Comparison of ENCODE assay signal across 10 cellular contexts in the genomic region with DNA sequence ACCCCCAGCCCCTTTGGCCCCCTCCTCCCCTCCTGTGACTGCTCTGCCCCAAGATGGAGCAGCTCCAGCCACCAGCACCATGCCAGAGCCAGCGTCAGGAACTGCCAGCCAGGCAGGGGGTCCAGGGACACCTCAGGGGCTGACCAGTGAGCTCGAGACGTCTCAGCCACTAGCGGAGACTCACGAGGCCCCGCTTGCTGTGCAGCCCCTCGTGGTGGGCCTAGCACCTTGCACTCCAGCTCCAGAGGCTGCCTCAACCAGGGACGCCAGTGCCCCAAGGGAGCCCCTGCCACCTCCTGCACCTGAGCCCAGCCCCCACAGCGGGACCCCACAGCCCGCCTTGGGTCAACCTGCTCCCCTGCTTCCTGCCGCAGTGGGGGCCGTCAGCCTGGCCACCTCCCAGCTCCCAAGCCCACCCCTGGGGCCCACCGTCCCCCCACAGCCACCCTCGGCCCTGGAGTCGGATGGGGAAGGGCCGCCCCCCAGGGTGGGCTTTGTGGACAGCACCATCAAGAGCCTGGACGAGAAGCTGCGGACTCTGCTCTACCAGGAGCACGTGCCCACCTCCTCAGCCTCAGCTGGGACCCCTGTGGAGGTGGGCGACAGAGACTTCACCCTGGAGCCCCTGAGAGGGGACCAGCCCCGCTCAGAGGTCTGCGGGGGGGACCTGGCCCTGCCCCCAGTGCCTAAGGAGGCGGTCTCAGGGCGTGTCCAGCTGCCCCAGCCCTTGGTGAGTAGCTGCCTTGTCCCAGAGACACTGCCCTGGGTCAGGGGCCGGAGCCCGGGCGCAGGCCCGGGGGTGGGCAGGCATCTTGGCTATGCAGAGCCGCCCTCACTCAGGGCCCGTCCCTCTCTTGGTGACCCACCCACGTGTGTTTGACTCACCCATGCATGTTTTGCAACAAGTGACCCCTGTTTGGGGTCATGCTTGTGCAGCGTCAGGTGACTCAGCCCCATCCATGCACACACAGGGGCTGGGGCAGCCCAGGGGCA.
A peak's percentile ranks its signal among the peaks of the same experiment; 100 is the strongest.
DNase-seq lines count a peak whose midpoint lies in the region; ATAC-seq and TF ChIP-seq lines count a peak whose summit lies in the region.
"Had no signal": no experiment of that assay in that cellular context is flagged by ENCODE, and none has a peak within 500 bp of the region (broad histone marks: within the 10 kb centered on the region; RNA-seq: fewer than 3 reads in every experiment).

No MANE protein-coding gene starts in this region.

- H3K4me3 Mint-ChIP-seq in stimulated activated naive CD8-positive, alpha-beta T cell treated with anti-CD3 and anti-CD28 coated beads, Interleukin-15, amount 100 ng/mL, for 72 hours: no peak overlapping the region
- no peak overlapping the region for H3K4me3 Mint-ChIP-seq in mesothelial cell of epicardium
- H3K4me3 Mint-ChIP-seq: activated naive CD8-positive, alpha-beta T cell treated with anti-CD3 and anti-CD28 coated beads, Interleukin-2, amount 50 U/mL, for 24 hours had no signal

- no peaks in the 10 kb centered on the region for H3K9me2 ChIP-seq in SK-N-SH

- H4K20me1 ChIP-seq in SK-N-SH (ENCODE audit: insufficient read depth): no peaks in the 10 kb centered on the region

- intact Hi-C loops in esophagus squamous epithelium (cut with DNase I): no loop called here

- no peak for TF ChIP-seq RAD21 in SK-N-SH (IDR thresholded peaks at IDR 0.05; ENCODE audit: low read length)

- H3K9me3 ChIP-seq in SK-N-SH (no peaks in the 10 kb centered on the region), adipocyte (ENCODE audit: control insufficient read depth, low read length) (peaks cover 5% of the 10 kb centered on the region), esophagus squamous epithelium (no peaks in the 10 kb centered on the region)

- WGBS in SK-N-SH (ENCODE audit: low lambda C conversion rate): 64% methylated on average over 11 of the region's 32 CpGs
- WGBS in esophagus squamous epithelium, 2 donors: 57 to 68% methylated on average over 1 to 5 of the region's 32 CpGs

- no peaks in the 10 kb centered on the region; a peak in 1 of 4 replicates for H3K4me1 ChIP-seq in SK-N-SH (ENCODE audit: control insufficient read depth in 1 of 2, insufficient read depth in 2 of 2, low read depth in 1 of 2, low read length in 1 of 2)
- H3K4me1 ChIP-seq in adipocyte (ENCODE audit: control insufficient read depth, insufficient read depth, low read length): no peaks in the 10 kb centered on the region
- no peaks in the 10 kb centered on the region for H3K4me1 ChIP-seq in esophagus squamous epithelium

- TF ChIP-seq EP300 in SK-N-SH (IDR thresholded peaks at IDR 0.05; ENCODE audit: borderline replicate concordance in 1 of 2, low read depth in 1 of 2, low read length in 1 of 2): no peak

- H3K9ac ChIP-seq in SK-N-SH (no peak overlapping the region), adipocyte (ENCODE audit: low read length) (no peak overlapping the region)

- H3F3A ChIP-seq in SK-N-SH (replicated peaks; ENCODE audit: insufficient read depth): no peaks in the 10 kb centered on the region

- TF ChIP-seq POLR2A in esophagus squamous epithelium (IDR thresholded peaks at IDR 0.05): no peak

- H3K4me3 ChIP-seq in SK-N-SH (ENCODE audit: low read depth in 2 of 2, low read length in 1 of 2): no peak overlapping the region
- H3K4me3 ChIP-seq in adipocyte (ENCODE audit: low read length): no peak overlapping the region
- no peak overlapping the region for H3K4me3 ChIP-seq in esophagus squamous epithelium

- no peaks in the 10 kb centered on the region for H3K27me3 Mint-ChIP-seq in stimulated activated naive CD8-positive, alpha-beta T cell treated with anti-CD3 and anti-CD28 coated beads, Interleukin-15, amount 100 ng/mL, for 72 hours
- peaks cover 10% of the 10 kb centered on the region for H3K27me3 Mint-ChIP-seq in mesothelial cell of epicardium (ENCODE audit: low read depth)

- TF ChIP-seq CTCF in SK-N-SH (IDR thresholded peaks at IDR 0.05): no peak
- no peak for TF ChIP-seq CTCF in esophagus squamous epithelium (IDR thresholded peaks at IDR 0.05)
- TF ChIP-seq CTCF in mesothelial cell of epicardium (IDR thresholded peaks at IDR 0.05; ENCODE audit: unreplicated experiment): no peak

- H3K27me3 ChIP-seq in SK-N-SH (ENCODE audit: insufficient read depth) (no peaks in the 10 kb centered on the region), adipocyte (replicated peaks; ENCODE audit: control insufficient read depth, insufficient read depth, low read length) (peaks cover 20% of the 10 kb centered on the region), esophagus squamous epithelium (peaks cover 0 to 28% (median 0%) of the 10 kb centered on the region in 4 donors)

- POLR2A ChIA-PET in SK-N-SH (lab: Yijun Ruan, JAX): interaction anchor here (1.1 kb wide), 1 partner anchor 148 kb away, joined by 3 read pairs; no protein-coding TSS in a partner anchor

- ATAC-seq in SK-N-SH treated with all-trans-retinoic acid at 6 μM for 48 hours (no peak), GM19351 (IDR thresholded peaks at IDR 0.05; ENCODE audit: unreplicated experiment) (no peak)
- peak; percentile 41 for ATAC-seq in stimulated activated naive CD8-positive, alpha-beta T cell treated with anti-CD3 and anti-CD28 coated beads, Interleukin-15, amount 100 ng/mL, for 72 hours
- ATAC-seq: activated naive CD8-positive, alpha-beta T cell treated with anti-CD3 and anti-CD28 coated beads, Interleukin-2, amount 50 U/mL, for 24 hours had no signal

- H3K79me2 ChIP-seq in SK-N-SH (ENCODE audit: insufficient read depth): no peaks in the 10 kb centered on the region

- H3K27ac ChIP-seq in SK-N-SH (ENCODE audit: low read depth in 2 of 2, low read length in 1 of 2) (no peak overlapping the region), esophagus squamous epithelium (no peak overlapping the region)
- H3K27ac ChIP-seq: 22Rv1 had no signal

- H3K36me3 Mint-ChIP-seq in mesothelial cell of epicardium: peaks cover 1% of the 10 kb centered on the region

- no peak overlapping the region for H3K27ac Mint-ChIP-seq in stimulated activated naive CD8-positive, alpha-beta T cell treated with anti-CD3 and anti-CD28 coated beads, Interleukin-15, amount 100 ng/mL, for 72 hours
- H3K27ac Mint-ChIP-seq in mesothelial cell of epicardium: no peak overlapping the region
- H3K27ac Mint-ChIP-seq: activated naive CD8-positive, alpha-beta T cell treated with anti-CD3 and anti-CD28 coated beads, Interleukin-2, amount 50 U/mL, for 24 hours had no signal

- no peak overlapping the region for H2AFZ ChIP-seq in SK-N-SH (ENCODE audit: low read depth)

- no peaks in the 10 kb centered on the region for H3K9me3 Mint-ChIP-seq in stimulated activated naive CD8-positive, alpha-beta T cell treated with anti-CD3 and anti-CD28 coated beads, Interleukin-15, amount 100 ng/mL, for 72 hours
- peaks cover 3% of the 10 kb centered on the region for H3K9me3 Mint-ChIP-seq in mesothelial cell of epicardium
- H3K9me3 Mint-ChIP-seq: activated naive CD8-positive, alpha-beta T cell treated with anti-CD3 and anti-CD28 coated beads, Interleukin-2, amount 50 U/mL, for 24 hours had no signal

- H3K36me3 ChIP-seq in SK-N-SH (replicated peaks in 1 of 2; ENCODE audit: control insufficient read depth in 1 of 2, insufficient read depth in 2 of 2, low read length in 1 of 2): no peaks in the 10 kb centered on the region
- no peaks in the 10 kb centered on the region for H3K36me3 ChIP-seq in adipocyte (ENCODE audit: control insufficient read depth, insufficient read depth, low read length, severe bottlenecking)
- no peaks in the 10 kb centered on the region for H3K36me3 ChIP-seq in esophagus squamous epithelium

- no peak overlapping the region for H3K4me2 ChIP-seq in SK-N-SH

- peak; percentile 27 for DNase-seq in SK-N-SH
- peak; percentile 43 for DNase-seq in adipocyte (ENCODE audit: low read depth)
- DNase-seq in iPS-NIHi11 (ENCODE audit: low spot score): peak; percentile 36
- no peak for DNase-seq in stimulated activated naive CD8-positive, alpha-beta T cell treated with anti-CD3 and anti-CD28 coated beads, Interleukin-15, amount 100 ng/mL, for 72 hours
- no peak for DNase-seq in esophagus squamous epithelium (lab: John Stamatoyannopoulos, UW)
- no peak for DNase-seq in mesothelial cell of epicardium (ENCODE audit: low spot score in 2 of 2, unreplicated experiment in 2 of 2)
- DNase-seq: activated naive CD8-positive, alpha-beta T cell treated with anti-CD3 and anti-CD28 coated beads, Interleukin-2, amount 50 U/mL, for 24 hours had no signal

- H3K4me1 Mint-ChIP-seq in stimulated activated naive CD8-positive, alpha-beta T cell treated with anti-CD3 and anti-CD28 coated beads, Interleukin-15, amount 100 ng/mL, for 72 hours: no peaks in the 10 kb centered on the region
- H3K4me1 Mint-ChIP-seq in mesothelial cell of epicardium: no peaks in the 10 kb centered on the region
- H3K4me1 Mint-ChIP-seq: activated naive CD8-positive, alpha-beta T cell treated with anti-CD3 and anti-CD28 coated beads, Interleukin-2, amount 50 U/mL, for 24 hours had no signal

- CTCF ChIA-PET in SK-N-SH (lab: Yijun Ruan, JAX): interaction anchor here (1.3 to 3.1 kb wide), 4 partner anchors 9 to 180 kb away, joined by 4 to 15 read pairs (median 8); no protein-coding TSS in a partner anchor

TF ChIP-seq in SK-N-SH, 30 proteins besides CTCF, POLR2A, EP300 and RAD21 (continues in another document):
- no peak for TF ChIP-seq MEF2A (IDR thresholded peaks at IDR 0.05; ENCODE audit: borderline replicate concordance, low read depth)
- TF ChIP-seq, protein P1, sequence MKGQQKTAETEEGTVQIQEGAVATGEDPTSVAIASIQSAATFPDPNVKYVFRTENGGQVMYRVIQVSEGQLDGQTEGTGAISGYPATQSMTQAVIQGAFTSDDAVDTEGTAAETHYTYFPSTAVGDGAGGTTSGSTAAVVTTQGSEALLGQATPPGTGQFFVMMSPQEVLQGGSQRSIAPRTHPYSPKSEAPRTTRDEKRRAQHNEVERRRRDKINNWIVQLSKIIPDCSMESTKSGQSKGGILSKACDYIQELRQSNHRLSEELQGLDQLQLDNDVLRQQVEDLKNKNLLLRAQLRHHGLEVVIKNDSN (IDR thresholded peaks at IDR 0.05; ENCODE audit: borderline replicate concordance, low read depth): no peak
- TF ChIP-seq JUND (IDR thresholded peaks at IDR 0.05): no peak
- TF ChIP-seq GATA2 (CRISPR knock-in tag; IDR thresholded peaks at IDR 0.05): no peak
- no peak for TF ChIP-seq NFIC (IDR thresholded peaks at IDR 0.05; ENCODE audit: borderline replicate concordance)

TF ChIP-seq in SK-N-SH treated with all-trans-retinoic acid at 6 μM for 48 hours, 23 proteins besides CTCF, POLR2A, EP300 and RAD21 (continues in another document):
- TF ChIP-seq TCF4 (CRISPR knock-in tag; IDR thresholded peaks at IDR 0.05; ENCODE audit: borderline replicate concordance): no peak

Comparison
In these comparisons a context has a peak if more than half of its experiments do, and no peak if none do; other contexts are left out.
1. DNase-seq: peak in SK-N-SH (single experiment), adipocyte (single experiment) and iPS-NIHi11 (single experiment); none in stimulated activated naive CD8-positive, alpha-beta T cell treated with anti-CD3 and anti-CD28 coated beads, Interleukin-15, amount 100 ng/mL, for 72 hours (0 of 2), esophagus squamous epithelium (single experiment) and mesothelial cell of epicardium (0 of 2).